1 cellular context compared by ENCODE assay signal in the genomic region with DNA sequence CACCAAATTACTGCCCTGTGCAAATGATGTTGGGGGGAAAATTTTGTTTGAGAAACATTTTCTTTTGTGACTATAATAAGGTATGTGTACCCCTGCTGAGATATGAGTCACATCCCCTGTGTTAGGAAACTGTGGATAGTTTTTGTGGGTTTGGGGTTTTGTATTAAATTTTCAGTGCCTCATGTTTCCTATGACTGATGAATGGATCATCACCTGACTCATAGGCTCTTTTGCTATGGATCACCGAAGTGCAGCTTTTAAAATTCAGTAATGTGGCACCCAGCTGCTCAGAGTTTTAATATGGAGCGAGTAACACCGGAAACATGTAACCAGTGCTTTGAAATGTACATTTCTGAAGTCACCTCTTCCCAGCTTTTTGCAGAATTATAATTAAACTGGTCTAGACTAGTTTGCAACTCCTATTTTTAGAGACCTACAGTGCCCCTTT.
A peak's percentile ranks its signal among the peaks of the same experiment; 100 is the strongest.
TF ChIP-seq lines count a peak whose summit lies in the region.

No MANE protein-coding gene starts in this region.

TF ChIP-seq in K562, 482 proteins besides CTCF, POLR2A, EP300 and RAD21 (continued from another document and continues in another):
- TF ChIP-seq, protein P1, sequence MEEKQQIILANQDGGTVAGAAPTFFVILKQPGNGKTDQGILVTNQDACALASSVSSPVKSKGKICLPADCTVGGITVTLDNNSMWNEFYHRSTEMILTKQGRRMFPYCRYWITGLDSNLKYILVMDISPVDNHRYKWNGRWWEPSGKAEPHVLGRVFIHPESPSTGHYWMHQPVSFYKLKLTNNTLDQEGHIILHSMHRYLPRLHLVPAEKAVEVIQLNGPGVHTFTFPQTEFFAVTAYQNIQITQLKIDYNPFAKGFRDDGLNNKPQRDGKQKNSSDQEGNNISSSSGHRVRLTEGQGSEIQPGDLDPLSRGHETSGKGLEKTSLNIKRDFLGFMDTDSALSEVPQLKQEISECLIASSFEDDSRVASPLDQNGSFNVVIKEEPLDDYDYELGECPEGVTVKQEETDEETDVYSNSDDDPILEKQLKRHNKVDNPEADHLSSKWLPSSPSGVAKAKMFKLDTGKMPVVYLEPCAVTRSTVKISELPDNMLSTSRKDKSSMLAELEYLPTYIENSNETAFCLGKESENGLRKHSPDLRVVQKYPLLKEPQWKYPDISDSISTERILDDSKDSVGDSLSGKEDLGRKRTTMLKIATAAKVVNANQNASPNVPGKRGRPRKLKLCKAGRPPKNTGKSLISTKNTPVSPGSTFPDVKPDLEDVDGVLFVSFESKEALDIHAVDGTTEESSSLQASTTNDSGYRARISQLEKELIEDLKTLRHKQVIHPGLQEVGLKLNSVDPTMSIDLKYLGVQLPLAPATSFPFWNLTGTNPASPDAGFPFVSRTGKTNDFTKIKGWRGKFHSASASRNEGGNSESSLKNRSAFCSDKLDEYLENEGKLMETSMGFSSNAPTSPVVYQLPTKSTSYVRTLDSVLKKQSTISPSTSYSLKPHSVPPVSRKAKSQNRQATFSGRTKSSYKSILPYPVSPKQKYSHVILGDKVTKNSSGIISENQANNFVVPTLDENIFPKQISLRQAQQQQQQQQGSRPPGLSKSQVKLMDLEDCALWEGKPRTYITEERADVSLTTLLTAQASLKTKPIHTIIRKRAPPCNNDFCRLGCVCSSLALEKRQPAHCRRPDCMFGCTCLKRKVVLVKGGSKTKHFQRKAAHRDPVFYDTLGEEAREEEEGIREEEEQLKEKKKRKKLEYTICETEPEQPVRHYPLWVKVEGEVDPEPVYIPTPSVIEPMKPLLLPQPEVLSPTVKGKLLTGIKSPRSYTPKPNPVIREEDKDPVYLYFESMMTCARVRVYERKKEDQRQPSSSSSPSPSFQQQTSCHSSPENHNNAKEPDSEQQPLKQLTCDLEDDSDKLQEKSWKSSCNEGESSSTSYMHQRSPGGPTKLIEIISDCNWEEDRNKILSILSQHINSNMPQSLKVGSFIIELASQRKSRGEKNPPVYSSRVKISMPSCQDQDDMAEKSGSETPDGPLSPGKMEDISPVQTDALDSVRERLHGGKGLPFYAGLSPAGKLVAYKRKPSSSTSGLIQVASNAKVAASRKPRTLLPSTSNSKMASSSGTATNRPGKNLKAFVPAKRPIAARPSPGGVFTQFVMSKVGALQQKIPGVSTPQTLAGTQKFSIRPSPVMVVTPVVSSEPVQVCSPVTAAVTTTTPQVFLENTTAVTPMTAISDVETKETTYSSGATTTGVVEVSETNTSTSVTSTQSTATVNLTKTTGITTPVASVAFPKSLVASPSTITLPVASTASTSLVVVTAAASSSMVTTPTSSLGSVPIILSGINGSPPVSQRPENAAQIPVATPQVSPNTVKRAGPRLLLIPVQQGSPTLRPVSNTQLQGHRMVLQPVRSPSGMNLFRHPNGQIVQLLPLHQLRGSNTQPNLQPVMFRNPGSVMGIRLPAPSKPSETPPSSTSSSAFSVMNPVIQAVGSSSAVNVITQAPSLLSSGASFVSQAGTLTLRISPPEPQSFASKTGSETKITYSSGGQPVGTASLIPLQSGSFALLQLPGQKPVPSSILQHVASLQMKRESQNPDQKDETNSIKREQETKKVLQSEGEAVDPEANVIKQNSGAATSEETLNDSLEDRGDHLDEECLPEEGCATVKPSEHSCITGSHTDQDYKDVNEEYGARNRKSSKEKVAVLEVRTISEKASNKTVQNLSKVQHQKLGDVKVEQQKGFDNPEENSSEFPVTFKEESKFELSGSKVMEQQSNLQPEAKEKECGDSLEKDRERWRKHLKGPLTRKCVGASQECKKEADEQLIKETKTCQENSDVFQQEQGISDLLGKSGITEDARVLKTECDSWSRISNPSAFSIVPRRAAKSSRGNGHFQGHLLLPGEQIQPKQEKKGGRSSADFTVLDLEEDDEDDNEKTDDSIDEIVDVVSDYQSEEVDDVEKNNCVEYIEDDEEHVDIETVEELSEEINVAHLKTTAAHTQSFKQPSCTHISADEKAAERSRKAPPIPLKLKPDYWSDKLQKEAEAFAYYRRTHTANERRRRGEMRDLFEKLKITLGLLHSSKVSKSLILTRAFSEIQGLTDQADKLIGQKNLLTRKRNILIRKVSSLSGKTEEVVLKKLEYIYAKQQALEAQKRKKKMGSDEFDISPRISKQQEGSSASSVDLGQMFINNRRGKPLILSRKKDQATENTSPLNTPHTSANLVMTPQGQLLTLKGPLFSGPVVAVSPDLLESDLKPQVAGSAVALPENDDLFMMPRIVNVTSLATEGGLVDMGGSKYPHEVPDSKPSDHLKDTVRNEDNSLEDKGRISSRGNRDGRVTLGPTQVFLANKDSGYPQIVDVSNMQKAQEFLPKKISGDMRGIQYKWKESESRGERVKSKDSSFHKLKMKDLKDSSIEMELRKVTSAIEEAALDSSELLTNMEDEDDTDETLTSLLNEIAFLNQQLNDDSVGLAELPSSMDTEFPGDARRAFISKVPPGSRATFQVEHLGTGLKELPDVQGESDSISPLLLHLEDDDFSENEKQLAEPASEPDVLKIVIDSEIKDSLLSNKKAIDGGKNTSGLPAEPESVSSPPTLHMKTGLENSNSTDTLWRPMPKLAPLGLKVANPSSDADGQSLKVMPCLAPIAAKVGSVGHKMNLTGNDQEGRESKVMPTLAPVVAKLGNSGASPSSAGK (IDR thresholded peaks at IDR 0.05) = no peak
- TF ChIP-seq, protein P2, sequence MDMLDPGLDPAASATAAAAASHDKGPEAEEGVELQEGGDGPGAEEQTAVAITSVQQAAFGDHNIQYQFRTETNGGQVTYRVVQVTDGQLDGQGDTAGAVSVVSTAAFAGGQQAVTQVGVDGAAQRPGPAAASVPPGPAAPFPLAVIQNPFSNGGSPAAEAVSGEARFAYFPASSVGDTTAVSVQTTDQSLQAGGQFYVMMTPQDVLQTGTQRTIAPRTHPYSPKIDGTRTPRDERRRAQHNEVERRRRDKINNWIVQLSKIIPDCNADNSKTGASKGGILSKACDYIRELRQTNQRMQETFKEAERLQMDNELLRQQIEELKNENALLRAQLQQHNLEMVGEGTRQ (CRISPR knock-in tag; IDR thresholded peaks at IDR 0.05) = no peak
- TF ChIP-seq GATA2 (CRISPR knock-in tag; IDR thresholded peaks at IDR 0.05) = no peak
- peak; percentile 37; the same call in 1 of the 2 replicates for TF ChIP-seq RNF2 (IDR thresholded peaks at IDR 0.05)
- TF ChIP-seq, protein P3, sequence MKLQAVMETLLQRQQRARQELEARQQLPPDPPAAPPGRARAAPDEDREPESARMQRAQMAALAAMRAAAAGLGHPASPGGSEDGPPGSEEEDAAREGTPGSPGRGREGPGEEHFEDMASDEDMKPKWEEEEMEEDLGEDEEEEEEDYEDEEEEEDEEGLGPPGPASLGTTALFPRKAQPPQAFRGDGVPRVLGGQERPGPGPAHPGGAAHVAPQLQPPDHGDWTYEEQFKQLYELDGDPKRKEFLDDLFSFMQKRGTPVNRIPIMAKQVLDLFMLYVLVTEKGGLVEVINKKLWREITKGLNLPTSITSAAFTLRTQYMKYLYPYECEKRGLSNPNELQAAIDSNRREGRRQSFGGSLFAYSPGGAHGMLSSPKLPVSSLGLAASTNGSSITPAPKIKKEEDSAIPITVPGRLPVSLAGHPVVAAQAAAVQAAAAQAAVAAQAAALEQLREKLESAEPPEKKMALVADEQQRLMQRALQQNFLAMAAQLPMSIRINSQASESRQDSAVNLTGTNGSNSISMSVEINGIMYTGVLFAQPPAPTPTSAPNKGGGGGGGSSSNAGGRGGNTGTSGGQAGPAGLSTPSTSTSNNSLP (IDR thresholded peaks at IDR 0.05; ENCODE audit: borderline replicate concordance, low read depth, low read length) = 0 out of 2 replicates have a peak, but pooled peaks have one; percentile 25
- TF ChIP-seq PTTG1 (tag; IDR thresholded peaks at IDR 0.05; ENCODE audit: low read depth) = no peak
- TF ChIP-seq, protein P4, sequence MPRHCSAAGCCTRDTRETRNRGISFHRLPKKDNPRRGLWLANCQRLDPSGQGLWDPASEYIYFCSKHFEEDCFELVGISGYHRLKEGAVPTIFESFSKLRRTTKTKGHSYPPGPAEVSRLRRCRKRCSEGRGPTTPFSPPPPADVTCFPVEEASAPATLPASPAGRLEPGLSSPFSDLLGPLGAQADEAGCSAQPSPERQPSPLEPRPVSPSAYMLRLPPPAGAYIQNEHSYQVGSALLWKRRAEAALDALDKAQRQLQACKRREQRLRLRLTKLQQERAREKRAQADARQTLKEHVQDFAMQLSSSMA (CRISPR knock-in tag; IDR thresholded peaks at IDR 0.05) = no peak
- TF ChIP-seq, protein P5, sequence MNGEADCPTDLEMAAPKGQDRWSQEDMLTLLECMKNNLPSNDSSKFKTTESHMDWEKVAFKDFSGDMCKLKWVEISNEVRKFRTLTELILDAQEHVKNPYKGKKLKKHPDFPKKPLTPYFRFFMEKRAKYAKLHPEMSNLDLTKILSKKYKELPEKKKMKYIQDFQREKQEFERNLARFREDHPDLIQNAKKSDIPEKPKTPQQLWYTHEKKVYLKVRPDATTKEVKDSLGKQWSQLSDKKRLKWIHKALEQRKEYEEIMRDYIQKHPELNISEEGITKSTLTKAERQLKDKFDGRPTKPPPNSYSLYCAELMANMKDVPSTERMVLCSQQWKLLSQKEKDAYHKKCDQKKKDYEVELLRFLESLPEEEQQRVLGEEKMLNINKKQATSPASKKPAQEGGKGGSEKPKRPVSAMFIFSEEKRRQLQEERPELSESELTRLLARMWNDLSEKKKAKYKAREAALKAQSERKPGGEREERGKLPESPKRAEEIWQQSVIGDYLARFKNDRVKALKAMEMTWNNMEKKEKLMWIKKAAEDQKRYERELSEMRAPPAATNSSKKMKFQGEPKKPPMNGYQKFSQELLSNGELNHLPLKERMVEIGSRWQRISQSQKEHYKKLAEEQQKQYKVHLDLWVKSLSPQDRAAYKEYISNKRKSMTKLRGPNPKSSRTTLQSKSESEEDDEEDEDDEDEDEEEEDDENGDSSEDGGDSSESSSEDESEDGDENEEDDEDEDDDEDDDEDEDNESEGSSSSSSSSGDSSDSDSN (IDR thresholded peaks at IDR 0.05; ENCODE audit: borderline replicate concordance in 1 of 2, low read depth in 2 of 2, low read length in 2 of 2) = no peak
- no peak for TF ChIP-seq BCOR (IDR thresholded peaks at IDR 0.05)
- no peak for TF ChIP-seq PML (IDR thresholded peaks at IDR 0.05; ENCODE audit: low read length)
- TF ChIP-seq NR4A1 (CRISPR knock-in tag; IDR thresholded peaks at IDR 0.05) = no peak
- TF ChIP-seq NR4A1 (tag; IDR thresholded peaks at IDR 0.05) = no peak
- no peak for TF ChIP-seq TCF7 (IDR thresholded peaks at IDR 0.05; ENCODE audit: borderline replicate concordance)
- TF ChIP-seq ZSCAN32 (CRISPR knock-in tag; IDR thresholded peaks at IDR 0.05) = no peak
- TF ChIP-seq JUNB (CRISPR knock-in tag; conservative IDR thresholded peaks at IDR 0.05) = no peak
- no peak for TF ChIP-seq RBM39 (optimal IDR thresholded peaks at IDR 0.05; ENCODE audit: low read depth, low read length)
- TF ChIP-seq ZNF41 (CRISPR knock-in tag; conservative IDR thresholded peaks at IDR 0.05) = no peak
- TF ChIP-seq ZKSCAN3 (CRISPR knock-in tag; IDR thresholded peaks at IDR 0.05) = no peak
- TF ChIP-seq RAD51 (IDR thresholded peaks at IDR 0.05; ENCODE audit: borderline replicate concordance, low read depth) = no peak
- TF ChIP-seq, protein P6, sequence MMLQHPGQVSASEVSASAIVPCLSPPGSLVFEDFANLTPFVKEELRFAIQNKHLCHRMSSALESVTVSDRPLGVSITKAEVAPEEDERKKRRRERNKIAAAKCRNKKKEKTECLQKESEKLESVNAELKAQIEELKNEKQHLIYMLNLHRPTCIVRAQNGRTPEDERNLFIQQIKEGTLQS (IDR thresholded peaks at IDR 0.05) = peak; percentile 75
- TF ChIP-seq, protein P6 (CRISPR knock-in tag; conservative IDR thresholded peaks at IDR 0.05) = no peak
- no peak for TF ChIP-seq SMAD3 (CRISPR knock-in tag; conservative IDR thresholded peaks at IDR 0.05)
- TF ChIP-seq SOX6 (IDR thresholded peaks at IDR 0.05) = no peak
- no peak for TF ChIP-seq TEAD4 (IDR thresholded peaks at IDR 0.05; ENCODE audit: low read length)
- no peak for TF ChIP-seq TEAD4 (CRISPR knock-in tag; IDR thresholded peaks at IDR 0.05; ENCODE audit: borderline replicate concordance)
- TF ChIP-seq SMARCA4 (IDR thresholded peaks at IDR 0.05) = peak; percentile 28; the same call in 1 of the 2 replicates
- TF ChIP-seq THRAP3 (IDR thresholded peaks at IDR 0.05; ENCODE audit: borderline replicate concordance) = no peak
- no peak for TF ChIP-seq ZNF79 (CRISPR knock-in tag; IDR thresholded peaks at IDR 0.05; ENCODE audit: low read depth)
- TF ChIP-seq CREB1 (IDR thresholded peaks at IDR 0.05) = no peak
- no peak for TF ChIP-seq CREB1 (CRISPR knock-in tag; IDR thresholded peaks at IDR 0.05)
- TF ChIP-seq EZH2 (IDR thresholded peaks at IDR 0.05; ENCODE audit: borderline replicate concordance, low read depth, low read length) = no peak
- TF ChIP-seq HIVEP1 (CRISPR knock-in tag; IDR thresholded peaks at IDR 0.05) = no peak
- no peak for TF ChIP-seq FUS (optimal IDR thresholded peaks at IDR 0.05; ENCODE audit: low read depth, low read length)
- no peak for TF ChIP-seq MYC (IDR thresholded peaks at IDR 0.05; ENCODE audit: low read depth, low read length)
- TF ChIP-seq MYC (CRISPR knock-in tag; IDR thresholded peaks at IDR 0.05; ENCODE audit: borderline replicate concordance, low read depth) = no peak
- no peak for TF ChIP-seq RCOR1 (IDR thresholded peaks at IDR 0.05; ENCODE audit: borderline replicate concordance in 1 of 2, low read depth in 2 of 2, low read length in 2 of 2)
- TF ChIP-seq, protein P7, sequence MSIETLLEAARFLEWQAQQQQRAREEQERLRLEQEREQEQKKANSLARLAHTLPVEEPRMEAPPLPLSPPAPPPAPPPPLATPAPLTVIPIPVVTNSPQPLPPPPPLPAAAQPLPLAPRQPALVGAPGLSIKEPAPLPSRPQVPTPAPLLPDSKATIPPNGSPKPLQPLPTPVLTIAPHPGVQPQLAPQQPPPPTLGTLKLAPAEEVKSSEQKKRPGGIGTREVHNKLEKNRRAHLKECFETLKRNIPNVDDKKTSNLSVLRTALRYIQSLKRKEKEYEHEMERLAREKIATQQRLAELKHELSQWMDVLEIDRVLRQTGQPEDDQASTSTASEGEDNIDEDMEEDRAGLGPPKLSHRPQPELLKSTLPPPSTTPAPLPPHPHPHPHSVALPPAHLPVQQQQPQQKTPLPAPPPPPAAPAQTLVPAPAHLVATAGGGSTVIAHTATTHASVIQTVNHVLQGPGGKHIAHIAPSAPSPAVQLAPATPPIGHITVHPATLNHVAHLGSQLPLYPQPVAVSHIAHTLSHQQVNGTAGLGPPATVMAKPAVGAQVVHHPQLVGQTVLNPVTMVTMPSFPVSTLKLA (conservative IDR thresholded peaks at IDR 0.05) = no peak
- TF ChIP-seq, protein P8, sequence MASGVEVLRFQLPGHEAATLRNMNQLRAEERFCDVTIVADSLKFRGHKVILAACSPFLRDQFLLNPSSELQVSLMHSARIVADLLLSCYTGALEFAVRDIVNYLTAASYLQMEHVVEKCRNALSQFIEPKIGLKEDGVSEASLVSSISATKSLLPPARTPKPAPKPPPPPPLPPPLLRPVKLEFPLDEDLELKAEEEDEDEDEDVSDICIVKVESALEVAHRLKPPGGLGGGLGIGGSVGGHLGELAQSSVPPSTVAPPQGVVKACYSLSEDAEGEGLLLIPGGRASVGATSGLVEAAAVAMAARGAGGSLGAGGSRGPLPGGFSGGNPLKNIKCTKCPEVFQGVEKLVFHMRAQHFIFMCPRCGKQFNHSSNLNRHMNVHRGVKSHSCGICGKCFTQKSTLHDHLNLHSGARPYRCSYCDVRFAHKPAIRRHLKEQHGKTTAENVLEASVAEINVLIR (CRISPR knock-in tag; IDR thresholded peaks at IDR 0.05) = no peak
- TF ChIP-seq FOSL1 (tag; conservative IDR thresholded peaks at IDR 0.05) = peak; percentile 99
- TF ChIP-seq POU5F1 (IDR thresholded peaks at IDR 0.05; ENCODE audit: borderline replicate concordance, low read depth, low read length, partially characterized antibody) = no peak
- TF ChIP-seq KLF1 (tag; IDR thresholded peaks at IDR 0.05) = no peak
